8 cellular contexts compared by ENCODE assay signal in genomic region chr1:164560076-164560475, GRCh38. TPM values are rescaled to one million over a fixed set of nuclear protein-coding genes. Genes with fewer than 3 reads are reported as not detected.
A peak's percentile ranks its signal among the peaks of the same experiment; 100 is the strongest.
DNase-seq lines count a peak whose midpoint lies in the region; ATAC-seq and TF ChIP-seq lines count a peak whose summit lies in the region.

No MANE protein-coding gene starts in this region.

- H3K27me3 ChIP-seq in PC-3 (ENCODE audit: low read length) (no peaks in the 10 kb centered on the region), esophagus squamous epithelium (no peaks in the 10 kb centered on the region)

- H3K27ac ChIP-seq in PC-3 (ENCODE audit: low read length) = no peak overlapping the region
- peak overlapping the region; percentile 82 to 90 (median 88) for H3K27ac ChIP-seq in esophagus squamous epithelium

- CTCF ChIA-PET in PC-3 (lab: Charles Lee) = interaction anchor here (0.6 to 0.7 kb wide), 2 partner anchors 50 to 120 kb away, joined by 3 to 4 read pairs; no protein-coding TSS in a partner anchor

- TSS peak; percentile 49 for BruUV-seq in PC-3 (replicated peaks; lab: Mats Ljungman, UMichigan)

- H3K4me2 ChIP-seq in PC-3 (ENCODE audit: low read length) = peak overlapping the region; percentile 84

- DNase-seq in ELR (ENCODE audit: low read depth) (peak; percentile 17), PC-3 (peak; percentile 6), esophagus squamous epithelium (lab: John Stamatoyannopoulos, UW) (no peak), pons (ENCODE audit: low spot score) (peak; percentile 63), NCI-H2081 treated with DMSO at 0.1 percent for 48 hours (lab: John Stamatoyannopoulos, UW) (no peak)

- TF ChIP-seq POLR2A in esophagus squamous epithelium (IDR thresholded peaks at IDR 0.05) = no peak

- POLR2A ChIA-PET in PC-3 (lab: Charles Lee; ENCODE audit: unreplicated experiment) = no interaction called here

- H3K9ac ChIP-seq in PC-3 (ENCODE audit: low read length) = peak overlapping the region; percentile 52

- 0 out of 2 replicates have a peak, but pooled peaks cover 5% of the 10 kb centered on the region for H3K79me2 ChIP-seq in PC-3 (ENCODE audit: low read length)

- intact Hi-C loops in PC-3 (cut with micrococcal nuclease) = no loop called here
- intact Hi-C loops in esophagus squamous epithelium (cut with DNase I) = loop anchor here (10.0 kb wide), 1 partner anchor 225 kb away; no protein-coding TSS in a partner anchor

- H3K36me3 ChIP-seq in PC-3 (ENCODE audit: low read depth, low read length) (no peaks in the 10 kb centered on the region), esophagus squamous epithelium (no peaks in the 10 kb centered on the region)

- WGBS in esophagus squamous epithelium, 2 donors = 1% methylated on average over 11 of the region's 11 CpGs

- TF ChIP-seq CTCF in PC-3 (conservative IDR thresholded peaks at IDR 0.05; ENCODE audit: low read depth, low read length) (no peak), esophagus squamous epithelium (IDR thresholded peaks at IDR 0.05) (no peak)

- H3K9me2 ChIP-seq in PC-3 (replicated peaks; ENCODE audit: low read length) = no peaks in the 10 kb centered on the region

- no peaks in the 10 kb centered on the region for H3F3A ChIP-seq in PC-3 (ENCODE audit: low read length, unreplicated experiment)

- peak overlapping the region; percentile 96 for H2AFZ ChIP-seq in PC-3 (ENCODE audit: low read length)

- ATAC-seq in PC-3 (no peak), HG03439 (IDR thresholded peaks at IDR 0.05; ENCODE audit: unreplicated experiment) (no peak), GM19467 (IDR thresholded peaks at IDR 0.05; ENCODE audit: unreplicated experiment) (no peak), GM21360 (IDR thresholded peaks at IDR 0.05; ENCODE audit: unreplicated experiment) (no peak)

- H3K4me1 ChIP-seq in PC-3 (ENCODE audit: insufficient read depth, low read length) = peaks cover 10% of the 10 kb centered on the region
- H3K4me1 ChIP-seq in esophagus squamous epithelium = peaks cover 0 to 46% (median 6%) of the 10 kb centered on the region in 3 donors

- H4K20me1 ChIP-seq in PC-3 (ENCODE audit: low read length) = no peaks in the 10 kb centered on the region

- peak overlapping the region; percentile 71 for H3K4me3 ChIP-seq in PC-3 (ENCODE audit: low read length)
- peak overlapping the region; percentile 72 to 80 (median 75) for H3K4me3 ChIP-seq in esophagus squamous epithelium

- H3K9me3 ChIP-seq in PC-3 (ENCODE audit: low read length) = no peaks in the 10 kb centered on the region
- no peaks in the 10 kb centered on the region for H3K9me3 ChIP-seq in esophagus squamous epithelium

RNA-seq across cellular contexts. Expression of gene PBX1, which starts 1.1 kb away (rescaled TPM):
- 8.4 and 9.8 TPM in 2 replicates for total RNA-seq in PC-3 (2014; rRNA removed)
- 10 to 100 TPM; 15.2 to 48.6 (median 23.5) TPM for total RNA-seq in esophagus squamous epithelium

Comparison
In these comparisons a context has a peak if more than half of its experiments do, and no peak if none do; other contexts are left out.
1. DNase-seq: peak in ELR (single experiment), PC-3 (single experiment) and pons (single experiment); none in esophagus squamous epithelium (single experiment) and NCI-H2081 treated with DMSO at 0.1 percent for 48 hours (single experiment).